Comparison of ENCODE assay signal across 12 cellular contexts in the genomic region with DNA sequence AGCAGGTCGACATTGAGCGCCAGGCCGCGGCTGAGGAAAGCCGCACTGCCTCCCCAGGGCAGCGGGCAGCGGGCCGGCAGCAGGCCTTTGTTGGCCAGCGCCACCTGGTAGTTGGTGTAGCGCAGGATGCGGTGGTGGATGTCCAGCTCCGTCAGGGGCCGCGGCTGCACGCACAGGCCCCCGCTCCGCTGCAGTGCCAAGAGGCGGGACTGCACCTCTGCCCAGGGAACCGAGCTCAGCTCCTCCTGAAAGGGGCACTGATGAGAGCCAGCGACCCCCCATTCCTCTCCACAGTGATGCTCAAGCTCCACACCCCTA. TPM values are rescaled to one million over a fixed set of nuclear protein-coding genes. Genes with fewer than 3 reads are reported as not detected.
DNase-seq lines count a peak whose midpoint lies in the region; ATAC-seq and TF ChIP-seq lines count a peak whose summit lies in the region.
"Had no signal": no experiment of that assay in that cellular context is flagged by ENCODE, and none has a peak within 500 bp of the region (broad histone marks: within the 10 kb centered on the region; RNA-seq: fewer than 3 reads in every experiment).

No MANE protein-coding gene starts in this region.

- H3K27me3 ChIP-seq in testis, result no peaks in the 10 kb centered on the region
- H3K27me3 ChIP-seq: BE2C had no signal

- no peaks in the 10 kb centered on the region for H3K9me3 Mint-ChIP-seq in activated T-cell treated with anti-CD3 and anti-CD28 coated beads, Interleukin-2, amount 50 U/mL, for 72 hours
- no peaks in the 10 kb centered on the region for H3K9me3 Mint-ChIP-seq in brain

- in situ Hi-C loops in GM13977 (cut with MboI; ENCODE audit: low pct_unique_long_range_greater_than_20kb, low sequenced_read_pairs, unreplicated experiment) (no loop called here), KBM-7 (cut with MboI; ENCODE audit: low pct_unique_long_range_greater_than_20kb, low sequenced_read_pairs) (no loop called here)

- TF ChIP-seq CTCF in brain (conservative IDR thresholded peaks at IDR 0.05), result no peak
- TF ChIP-seq CTCF in mucosa of descending colon (IDR thresholded peaks at IDR 0.05), result no peak
- TF ChIP-seq CTCF in testis (IDR thresholded peaks at IDR 0.05), result no peak
- TF ChIP-seq CTCF in GM13977 (IDR thresholded peaks at IDR 0.05; ENCODE audit: extremely low read depth, insufficient read depth, missing control alignments), result no peak

- 15 to 68% methylated on average over 3 to 14 of the region's 20 CpGs for WGBS in testis, 2 donors

- H3K9me3 ChIP-seq in mucosa of descending colon, result no peaks in the 10 kb centered on the region
- no peaks in the 10 kb centered on the region for H3K9me3 ChIP-seq in testis
- H3K9me3 ChIP-seq: BE2C had no signal

- H3K27ac ChIP-seq in testis, result no peak overlapping the region

- H3K36me3 Mint-ChIP-seq in activated T-cell treated with anti-CD3 and anti-CD28 coated beads, Interleukin-2, amount 50 U/mL, for 72 hours (ENCODE audit: insufficient read depth in 2 of 2), result peaks cover 2 to 3% of the 10 kb centered on the region in 2 donors
- H3K36me3 Mint-ChIP-seq in brain, result no peaks in the 10 kb centered on the region

- no peak for ATAC-seq in activated T-cell treated with anti-CD3 and anti-CD28 coated beads, Interleukin-2, amount 50 U/mL, for 72 hours (replicated peaks in 1 of 2)
- ATAC-seq in mucosa of descending colon, result peak; percentile 1

- intact Hi-C loops in mucosa of descending colon (cut with DNase I, micrococcal nuclease) (no loop called here), testis (cut with DNase I; ENCODE audit: low total_unique reads) (no loop called here)

- H3K4me3 ChIP-seq in mucosa of descending colon (no peak overlapping the region), testis (peak overlapping the region; percentile 21 to 34)

- no peak overlapping the region for H3K27ac Mint-ChIP-seq in activated T-cell treated with anti-CD3 and anti-CD28 coated beads, Interleukin-2, amount 50 U/mL, for 72 hours
- H3K27ac Mint-ChIP-seq in brain, result peak overlapping the region in 2 of 5 experiments; percentile 84 to 94

- H3K4me1 ChIP-seq in mucosa of descending colon (ENCODE audit: low read depth) (peaks cover 13% of the 10 kb centered on the region), testis (peaks cover 2% of the 10 kb centered on the region)

- H3K4me1 Mint-ChIP-seq in activated T-cell treated with anti-CD3 and anti-CD28 coated beads, Interleukin-2, amount 50 U/mL, for 72 hours (ENCODE audit: low read depth), result peaks cover 49% of the 10 kb centered on the region
- H3K4me1 Mint-ChIP-seq in brain, result peaks cover 57% of the 10 kb centered on the region

- no peak for TF ChIP-seq POLR2A in testis (IDR thresholded peaks at IDR 0.05)

- peak overlapping the region; percentile 72 to 77 for H3K4me3 Mint-ChIP-seq in activated T-cell treated with anti-CD3 and anti-CD28 coated beads, Interleukin-2, amount 50 U/mL, for 72 hours
- peak overlapping the region in 4 of 5 experiments; percentile 21 to 78 (median 56) for H3K4me3 Mint-ChIP-seq in brain

- DNase-seq in activated T-cell treated with anti-CD3 and anti-CD28 coated beads, Interleukin-2, amount 50 U/mL, for 72 hours, result no peak
- DNase-seq in activated T-cell treated with anti-CD3 and anti-CD28 coated beads, Interleukin-2, amount 50 U/mL, for 48 hours, result no peak
- DNase-seq in mucosa of descending colon (no peak), testis (no peak), COR-L47 (lab: John Stamatoyannopoulos, UW) (no peak), GM13977 (ENCODE audit: low spot score) (no peak), KBM-7 (no peak)
- DNase-seq: BE2C; cerebellar nuclear complex; stimulated activated CD8-positive, alpha-beta memory T cell treated with anti-CD3 and anti-CD28 coated beads, Interleukin-4, amount 100 ng/mL, for 48 hours had no signal

- peaks cover 30% of the 10 kb centered on the region for H3K27me3 Mint-ChIP-seq in activated T-cell treated with anti-CD3 and anti-CD28 coated beads, Interleukin-2, amount 50 U/mL, for 72 hours (ENCODE audit: low read depth)
- H3K27me3 Mint-ChIP-seq in brain, result peaks cover 72% of the 10 kb centered on the region

- no peaks in the 10 kb centered on the region for H3K36me3 ChIP-seq in mucosa of descending colon (ENCODE audit: low read depth)
- H3K36me3 ChIP-seq in testis (ENCODE audit: low read depth, missing control alignments), result no peaks in the 10 kb centered on the region
- H3K36me3 ChIP-seq: BE2C had no signal

RNA-seq across cellular contexts. Expression of a gene that starts 5.2 kb away (rescaled TPM):
- 10 to 100 TPM in 1 of 2 donors, 1 to 10 TPM in 1; 9.0 to 10.1 TPM for total RNA-seq in activated T-cell treated with anti-CD3 and anti-CD28 coated beads, Interleukin-2, amount 50 U/mL, for 72 hours
- polyA plus RNA-seq in brain (ENCODE audit: insufficient read depth, low read depth, low replicate concordance), result 0.24 TPM
- total RNA-seq in mucosa of descending colon, result under 1 TPM; 0.09 to 0.90 (median 0.89) TPM
- total RNA-seq in testis, result 10 to 100 TPM; 14.9 to 29.7 TPM
- 24.8 TPM for polyA plus RNA-seq in testis (ENCODE audit: insufficient read depth, low read depth, low replicate concordance)
- total RNA-seq: posterior vena cava had no signal

RNA-seq across cellular contexts. Expression of a gene that starts 9.2 kb away (rescaled TPM):
- 10 to 100 TPM; 46.6 to 49.6 TPM for total RNA-seq in activated T-cell treated with anti-CD3 and anti-CD28 coated beads, Interleukin-2, amount 50 U/mL, for 72 hours
- polyA plus RNA-seq in brain (ENCODE audit: insufficient read depth, low read depth, low replicate concordance) (29.9 TPM), testis (ENCODE audit: insufficient read depth, low read depth, low replicate concordance) (34.9 TPM)
- total RNA-seq in mucosa of descending colon (10 to 100 TPM; 40.1 to 44.9 (median 41.8) TPM), testis (10 to 100 TPM; 59.6 to 76.8 TPM)

RNA-seq across cellular contexts. Expression of a gene that starts 28.3 kb away (rescaled TPM):
- 1 to 10 TPM; 6.8 to 8.1 TPM for total RNA-seq in activated T-cell treated with anti-CD3 and anti-CD28 coated beads, Interleukin-2, amount 50 U/mL, for 72 hours
- polyA plus RNA-seq in brain (ENCODE audit: insufficient read depth, low read depth, low replicate concordance) (4.2 TPM), testis (ENCODE audit: insufficient read depth, low read depth, low replicate concordance) (19.5 TPM)
- total RNA-seq in mucosa of descending colon (1 to 10 TPM; 2.5 to 6.3 (median 6.0) TPM), testis (10 to 100 TPM; 25.0 to 36.6 TPM)

RNA-seq across cellular contexts. Expression of a gene that starts 29.2 kb away (rescaled TPM):
- total RNA-seq in activated T-cell treated with anti-CD3 and anti-CD28 coated beads, Interleukin-2, amount 50 U/mL, for 72 hours, result 10 to 100 TPM; 14.4 to 15.7 TPM
- polyA plus RNA-seq in brain (ENCODE audit: insufficient read depth, low read depth, low replicate concordance), result 2.0 TPM
- 1 to 10 TPM; 1.2 to 6.5 (median 3.4) TPM for total RNA-seq in mucosa of descending colon
- 10 to 100 TPM; 27.5 to 37.9 TPM for total RNA-seq in testis
- polyA plus RNA-seq in testis (ENCODE audit: insufficient read depth, low read depth, low replicate concordance), result 20.8 TPM

RNA-seq across cellular contexts. Expression of a gene that starts 38.6 kb away (rescaled TPM):
- 10 to 100 TPM in 1 of 2 donors, 1 to 10 TPM in 1; 9.4 to 11.6 TPM for total RNA-seq in activated T-cell treated with anti-CD3 and anti-CD28 coated beads, Interleukin-2, amount 50 U/mL, for 72 hours
- polyA plus RNA-seq in brain (ENCODE audit: insufficient read depth, low read depth, low replicate concordance) (45.3 TPM), testis (ENCODE audit: insufficient read depth, low read depth, low replicate concordance) (7.1 TPM)
- total RNA-seq in mucosa of descending colon (10 to 100 TPM in 2 of 3 donors, 1 to 10 TPM in 1; 8.3 to 12.4 (median 11.7) TPM), testis (10 to 100 TPM; 10.5 to 15.4 TPM)

Comparison
In these comparisons a context has a peak if more than half of its experiments do, and no peak if none do; other contexts are left out.
1. RNA of a gene that starts 5.2 kb away (total RNA-seq): 14.9 to 29.7 TPM in testis and 9.0 to 10.1 TPM in activated T-cell treated with anti-CD3 and anti-CD28 coated beads, Interleukin-2, amount 50 U/mL, for 72 hours; 0.09 to 0.90 TPM in mucosa of descending colon; every median in the first group is over 4 times any median in the second.